8 cellular contexts compared by ENCODE assay signal in the genomic region with DNA sequence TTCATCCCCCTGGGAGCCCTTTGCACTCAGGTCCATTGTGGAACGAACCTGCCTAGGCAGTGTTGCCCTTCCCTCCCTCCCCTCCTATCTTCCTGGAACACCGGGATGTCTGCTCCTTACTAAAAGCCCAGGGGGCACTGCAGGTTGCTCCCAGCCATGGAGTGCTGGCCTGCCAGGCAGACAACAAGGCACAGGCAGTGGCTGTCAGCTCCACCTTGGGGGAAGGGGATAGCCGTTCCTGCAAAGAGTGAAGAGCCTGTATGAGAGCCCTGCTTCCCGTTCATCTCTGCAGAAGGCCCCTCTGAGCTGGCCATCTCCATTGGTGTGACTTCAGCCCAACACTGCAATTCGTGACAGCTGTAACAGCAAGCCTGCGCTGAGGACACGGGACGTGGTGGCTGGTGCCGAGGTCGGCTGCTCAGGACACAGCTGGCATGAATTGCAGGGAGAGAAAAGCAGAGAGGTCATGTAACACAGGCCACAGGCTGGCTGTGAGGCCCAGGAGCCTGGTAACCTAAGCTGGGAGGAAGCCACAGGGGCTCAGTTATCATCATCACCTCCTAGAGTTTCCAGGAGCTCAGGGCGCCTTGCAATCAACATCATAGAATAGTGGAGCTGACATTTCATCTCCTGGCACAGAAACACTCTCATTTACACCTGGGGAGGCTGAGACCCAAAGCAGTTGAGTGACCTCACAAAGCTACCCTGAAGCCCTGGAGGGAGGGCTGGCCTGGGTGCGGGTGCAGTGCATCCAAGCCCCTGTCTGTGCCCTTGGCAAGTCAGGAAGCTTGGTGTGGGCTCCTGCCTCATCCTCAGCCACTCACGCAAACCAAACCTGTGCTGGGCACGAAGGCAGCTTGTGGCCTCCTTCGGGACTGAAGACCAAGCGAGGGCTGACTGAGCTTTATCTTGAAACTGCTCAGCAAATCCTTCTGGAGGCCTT.
DNase-seq lines count a peak whose midpoint lies in the region; ATAC-seq, FAIRE-seq and TF ChIP-seq lines count a peak whose summit lies in the region.
"Not testable (repeated sequence)": the region's sequence is repeated elsewhere in the genome, so short reads cannot be mapped to it uniquely, and the experiment has no call there.

No MANE protein-coding gene starts in this region.

- in situ Hi-C loops in Panc1 (cut with HindIII; ENCODE audit: low pct_unique_long_range_greater_than_20kb, low sequenced_read_pairs); HepG2 (cut with HindIII; ENCODE audit: extremely low pct_ligation_motif_present, low pct_unique_long_range_greater_than_20kb): not testable (repeated sequence)

- not testable (repeated sequence) for H3K4me1 Mint-ChIP-seq in CD14-positive monocyte; type B pancreatic cell (ENCODE audit: unreplicated experiment)

- CTCF ChIA-PET in Panc1 (lab: Charles Lee); HepG2 (lab: Yijun Ruan, JAX; ENCODE audit: low intra/inter-chr PET ratio, low total read pairs): not testable (repeated sequence)

- TF ChIP-seq POLR2A in HepG2 (IDR thresholded peaks at IDR 0.05; ENCODE audit: insufficient read depth in 1 of 2, low read depth in 2 of 2, low read length in 2 of 2): not testable (repeated sequence)

- H3K4me3 Mint-ChIP-seq in CD14-positive monocyte, type B pancreatic cell: not testable (repeated sequence)

- peak; percentile 27 for DNase-seq in CD14-positive monocyte (ENCODE audit: low spot score)
- DNase-seq in Panc1 (ENCODE audit: low read depth, low spot score): not testable (repeated sequence)
- DNase-seq in coronary artery (ENCODE audit: low spot score): peak; percentile 46
- peak; percentile 18 for DNase-seq in left ventricle myocardium superior
- DNase-seq in HepG2 (ENCODE audit: low spot score): peak; percentile 2
- peak in 2 of 3 donors; percentile 18 to 34 for DNase-seq in mucosa of descending colon
- peak; percentile 1 for DNase-seq in retina
- DNase-seq in type B pancreatic cell (ENCODE audit: extremely low spot score, unreplicated experiment): peak; percentile 61

- BruUV-seq in Panc1 (replicated peaks; lab: Mats Ljungman, UMichigan); HepG2 (replicated peaks; lab: Mats Ljungman, UMichigan): not testable (repeated sequence)

- not testable (repeated sequence) for H3K36me3 Mint-ChIP-seq in CD14-positive monocyte, type B pancreatic cell

- H3K27ac Mint-ChIP-seq in CD14-positive monocyte, type B pancreatic cell: not testable (repeated sequence)

- intact Hi-C loops in CD14-positive monocyte (cut with micrococcal nuclease); Panc1 (cut with micrococcal nuclease; ENCODE audit: unreplicated experiment); left ventricle myocardium superior (cut with micrococcal nuclease); HepG2 (cut with micrococcal nuclease; ENCODE audit: unreplicated experiment); mucosa of descending colon (cut with DNase I, micrococcal nuclease): not testable (repeated sequence)

- not testable (repeated sequence) for H3K27ac ChIP-seq in Panc1 (ENCODE audit: low read length); coronary artery; HepG2 (ENCODE audit: extremely low read length, insufficient read depth, low read length)

- not testable (repeated sequence) for H3K4me3 ChIP-seq in Panc1 (ENCODE audit: low read depth in 2 of 2, low read length in 2 of 2); coronary artery; HepG2 (replicated peaks in 1 of 3; ENCODE audit: insufficient read depth in 1 of 3, low read depth in 2 of 3, low read length in 3 of 3); mucosa of descending colon

- not testable (repeated sequence) for H3K27me3 ChIP-seq in Panc1 (ENCODE audit: control insufficient read depth, insufficient read depth, low read length); HepG2 (ENCODE audit: control insufficient read depth in 1 of 2, insufficient read depth in 2 of 2, low read length in 2 of 2)

- FAIRE-seq in HepG2 (lab: Jason Lieb, UNC): not testable (repeated sequence)

- H3K27me3 Mint-ChIP-seq in CD14-positive monocyte (ENCODE audit: low read depth in 3 of 3); type B pancreatic cell: not testable (repeated sequence)

- not testable (repeated sequence) for H3K4me1 ChIP-seq in Panc1 (ENCODE audit: control insufficient read depth, insufficient read depth, low read length); HepG2 (ENCODE audit: insufficient read depth, low read length); mucosa of descending colon (ENCODE audit: low read depth)

- TF ChIP-seq CTCF in CD14-positive monocyte (IDR thresholded peaks at IDR 0.05); Panc1 (IDR thresholded peaks at IDR 0.05); coronary artery (IDR thresholded peaks at IDR 0.05); HepG2 (CRISPR knock-in tag; IDR thresholded peaks at IDR 0.05); mucosa of descending colon (IDR thresholded peaks at IDR 0.05); type B pancreatic cell (conservative IDR thresholded peaks at IDR 0.05): not testable (repeated sequence)

- not testable (repeated sequence) for H3K4me2 ChIP-seq in HepG2 (ENCODE audit: low read depth, low read length)

- not testable (repeated sequence) for H3K9ac ChIP-seq in HepG2 (ENCODE audit: insufficient read depth, low read depth, low read length)

- H3K36me3 ChIP-seq in Panc1 (ENCODE audit: control insufficient read depth, insufficient read depth, low read length); HepG2 (replicated peaks in 1 of 2; ENCODE audit: control insufficient read depth in 1 of 2, insufficient read depth in 2 of 2, low read length in 2 of 2); mucosa of descending colon (ENCODE audit: low read depth): not testable (repeated sequence)

- not testable (repeated sequence) for TF ChIP-seq EP300 in HepG2 (IDR thresholded peaks at IDR 0.05; ENCODE audit: low read depth in 2 of 2, low read length in 2 of 2); HepG2 (CRISPR knock-in tag; IDR thresholded peaks at IDR 0.05; ENCODE audit: borderline replicate concordance)

- not testable (repeated sequence) for TF ChIP-seq RAD21 in HepG2 (CRISPR knock-in tag; IDR thresholded peaks at IDR 0.05)

- POLR2A ChIA-PET in Panc1 (lab: Charles Lee); HepG2 (lab: Yijun Ruan, JAX): not testable (repeated sequence)

- not testable (repeated sequence) for H3K9me3 Mint-ChIP-seq in CD14-positive monocyte, type B pancreatic cell

- H2AFZ ChIP-seq in HepG2 (ENCODE audit: low read length): not testable (repeated sequence)

- not testable (repeated sequence) for H3K9me3 ChIP-seq in Panc1 (ENCODE audit: control insufficient read depth, insufficient read depth, low read depth, low read length); HepG2 (ENCODE audit: low read length); mucosa of descending colon

- H4K20me1 ChIP-seq in HepG2 (ENCODE audit: insufficient read depth, low read length): not testable (repeated sequence)

- WGBS in HepG2 (ENCODE audit: low lambda C conversion rate): 64% methylated on average over 10 of the region's 16 CpGs

- not testable (repeated sequence) for H3K79me2 ChIP-seq in HepG2 (ENCODE audit: insufficient read depth, low read length)

- ATAC-seq in Panc1 (peak; percentile 49), HepG2 (peak; percentile 71)
- ATAC-seq in left ventricle myocardium superior, mucosa of descending colon: not testable (repeated sequence)

TF ChIP-seq in HepG2, 621 proteins besides CTCF, POLR2A, EP300 and RAD21:
- TF ChIP-seq STAG1 (CRISPR knock-in tag; IDR thresholded peaks at IDR 0.05): peak; percentile 26; the same call in 1 of the 2 replicates
